2 cellular contexts compared by ENCODE assay signal in genomic region chr21:36700295-36700960, GRCh38.
TF ChIP-seq lines count a peak whose summit lies in the region.

No MANE protein-coding gene starts in this region.

TF ChIP-seq in IMR-90, 13 proteins besides CTCF, POLR2A, EP300 and RAD21:
- no peak for TF ChIP-seq USF2 (IDR thresholded peaks at IDR 0.05; ENCODE audit: low read depth, low read length)
TF ChIP-seq in IMR-90: peak in this region for 0.

TF ChIP-seq in neural cell, 6 proteins besides CTCF, POLR2A, EP300 and RAD21:
- TF ChIP-seq EZH2 (IDR thresholded peaks at IDR 0.05; ENCODE audit: borderline replicate concordance, insufficient read depth, low read length, poor library complexity, severe bottlenecking) (peak; percentile 89), TAF1 (IDR thresholded peaks at IDR 0.05; ENCODE audit: low read depth) (no peak)
